Comparison of ENCODE assay signal across 11 cellular contexts in the genomic region with DNA sequence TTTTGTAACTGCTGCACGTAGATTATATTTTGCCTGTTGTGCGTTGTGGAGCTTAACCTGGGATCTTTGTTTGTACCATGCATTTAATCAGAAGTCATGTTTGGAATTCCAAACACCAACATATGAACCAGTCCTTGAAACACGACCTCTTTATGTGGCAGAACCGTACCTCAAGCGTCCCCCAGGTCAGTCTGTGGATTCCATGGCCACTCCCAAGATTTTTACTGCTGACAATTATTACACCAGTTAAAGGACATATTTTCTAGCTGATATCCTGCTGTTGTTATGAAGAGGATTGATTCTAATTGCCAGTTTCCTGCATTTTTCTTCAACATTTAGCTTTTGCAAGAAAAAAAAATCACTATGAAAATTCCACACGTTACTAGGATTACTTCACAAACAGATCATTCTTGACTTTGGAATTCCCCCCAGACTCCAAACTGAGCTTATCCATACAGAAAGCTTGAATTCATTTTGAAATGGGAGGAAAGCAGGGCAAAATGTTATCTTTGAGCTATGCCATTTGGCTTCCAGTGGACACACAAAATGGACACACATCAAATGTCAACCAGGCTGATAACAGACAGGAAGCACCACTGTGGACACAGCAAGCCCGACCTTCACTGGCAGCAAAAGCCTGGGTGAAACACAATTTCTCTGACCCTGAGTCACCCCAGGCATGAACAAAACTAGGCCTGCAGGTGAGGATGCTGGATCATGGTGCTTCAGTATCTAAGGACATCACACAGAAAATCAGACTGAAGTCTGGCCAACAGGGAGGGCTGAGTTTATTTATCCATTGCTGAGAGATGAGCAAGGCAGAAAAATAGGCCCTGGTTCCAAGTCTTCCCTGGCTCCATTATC.
A peak's percentile ranks its signal among the peaks of the same experiment; 100 is the strongest.
DNase-seq lines count a peak whose midpoint lies in the region; ATAC-seq, FAIRE-seq and TF ChIP-seq lines count a peak whose summit lies in the region.
"Had no signal": no experiment of that assay in that cellular context is flagged by ENCODE, and none has a peak within 500 bp of the region (broad histone marks: within the 10 kb centered on the region; RNA-seq: fewer than 3 reads in every experiment).

No MANE protein-coding gene starts in this region.

- no peak overlapping the region for H3K9ac ChIP-seq in kidney (ENCODE audit: low read length in 2 of 2)

- peak overlapping the region; percentile 52; the same call in 1 of the 2 replicates for H3K27ac Mint-ChIP-seq in HFFc6
- H3K27ac Mint-ChIP-seq: immature natural killer cell; T-helper 2 cell treated with Interferon-gamma antibody and Interleukin-4, amounts not matched to agents 5 μg/mL and 100 μg/mL, for 36 hours had no signal

- ATAC-seq in left lobe of liver = no peak
- no peak for ATAC-seq in HG02840 (IDR thresholded peaks at IDR 0.05; ENCODE audit: low FRiP score, unreplicated experiment)

- no peak overlapping the region for H3K4me3 Mint-ChIP-seq in HFFc6
- H3K4me3 Mint-ChIP-seq: immature natural killer cell; T-helper 2 cell treated with Interferon-gamma antibody and Interleukin-4, amounts not matched to agents 5 μg/mL and 100 μg/mL, for 36 hours had no signal

- intact Hi-C loops in kidney (cut with DNase I) = no loop called here
- intact Hi-C loops in spleen (cut with DNase I; ENCODE audit: low total_unique reads) = loop anchor here (10.0 kb wide), 1 partner anchor 542 kb away; the partner anchor contains the start of gene JAG1

- no peaks in the 10 kb centered on the region for H3K27me3 ChIP-seq in spleen (replicated peaks in 1 of 7)
- H3K27me3 ChIP-seq: tibial nerve had no signal

- peaks cover 35% of the 10 kb centered on the region; the same call in 1 of the 2 replicates for H3K4me1 Mint-ChIP-seq in HFFc6 (ENCODE audit: low read depth)

- H3K4me1 ChIP-seq in kidney (ENCODE audit: control insufficient read depth in 1 of 2, insufficient read depth in 1 of 2, low read depth in 1 of 2, low read length in 2 of 2) = peaks cover 0 to 6% of the 10 kb centered on the region in 2 donors
- peaks cover 11 to 50% (median 20%) of the 10 kb centered on the region in 6 donors for H3K4me1 ChIP-seq in spleen

- WGBS in spleen, 5 donors = 48 to 70% (median 59%) methylated on average over 7 of the region's 7 CpGs

- no peaks in the 10 kb centered on the region for H3K9me3 ChIP-seq in kidney (ENCODE audit: control insufficient read depth in 1 of 2, low read length in 2 of 2)
- H3K9me3 ChIP-seq in spleen = no peaks in the 10 kb centered on the region
- H3K9me3 ChIP-seq: tibial nerve had no signal

- FAIRE-seq in kidney (lab: Jason Lieb, UNC) = no peak

- H3K4me3 ChIP-seq in kidney (ENCODE audit: low read length in 2 of 2) (no peak overlapping the region), spleen (no peak overlapping the region)
- H3K4me3 ChIP-seq: tibial nerve had no signal

- H3K36me3 ChIP-seq in kidney (ENCODE audit: control insufficient read depth in 1 of 2, insufficient read depth in 2 of 2, low read length in 2 of 2) (no peaks in the 10 kb centered on the region), spleen (no peaks in the 10 kb centered on the region)
- H3K36me3 ChIP-seq: tibial nerve had no signal

- H3K27ac ChIP-seq in kidney (ENCODE audit: low read depth in 2 of 2, low read length in 2 of 2) (peak overlapping the region; percentile 3 to 18), spleen (peak overlapping the region in 7 of 8 donors; percentile 25 to 68 (median 61))

- no peaks in the 10 kb centered on the region for H3K36me3 Mint-ChIP-seq in HFFc6 (ENCODE audit: low read depth)
- H3K36me3 Mint-ChIP-seq: immature natural killer cell had no signal

- TF ChIP-seq POLR2A in spleen (IDR thresholded peaks at IDR 0.05) = no peak

- H3K27me3 Mint-ChIP-seq in HFFc6 (ENCODE audit: insufficient read depth) = peaks cover 1% of the 10 kb centered on the region; the same call in 1 of the 2 replicates

- peak; percentile 23 for DNase-seq in HFFc6
- peak; percentile 54 for DNase-seq in astrocyte of the hippocampus (ENCODE audit: low read depth, low spot score)
- no peak for DNase-seq in kidney
- DNase-seq in spleen = no peak
- no peak for DNase-seq in left lobe of liver (ENCODE audit: low spot score)
- DNase-seq in activated CD4-positive, alpha-beta T cell treated with anti-CD3 and anti-CD28 coated beads for 4 hours = no peak
- DNase-seq: NCI-H1930 had no signal

- H3K9me3 Mint-ChIP-seq in HFFc6 = no peaks in the 10 kb centered on the region
- H3K9me3 Mint-ChIP-seq: T-helper 2 cell treated with Interferon-gamma antibody and Interleukin-4, amounts not matched to agents 5 μg/mL and 100 μg/mL, for 36 hours had no signal

- TF ChIP-seq CTCF in HFFc6 (IDR thresholded peaks at IDR 0.05) = no peak
- TF ChIP-seq CTCF in kidney (IDR thresholded peaks at IDR 0.05; ENCODE audit: borderline replicate concordance, extremely low read depth, insufficient read depth) = no peak
- TF ChIP-seq CTCF in spleen (IDR thresholded peaks at IDR 0.05 in 8 of 11, conservative IDR thresholded peaks at IDR 0.05 in 3 of 11) = no peak

Comparison
In these comparisons a context has a peak if more than half of its experiments do, and no peak if none do; other contexts are left out.
1. DNase-seq: peak in HFFc6 (single experiment) and astrocyte of the hippocampus (single experiment); none in kidney (single experiment), spleen (single experiment), left lobe of liver (single experiment) and activated CD4-positive, alpha-beta T cell treated with anti-CD3 and anti-CD28 coated beads for 4 hours (0 of 2).